In the genomic region with DNA sequence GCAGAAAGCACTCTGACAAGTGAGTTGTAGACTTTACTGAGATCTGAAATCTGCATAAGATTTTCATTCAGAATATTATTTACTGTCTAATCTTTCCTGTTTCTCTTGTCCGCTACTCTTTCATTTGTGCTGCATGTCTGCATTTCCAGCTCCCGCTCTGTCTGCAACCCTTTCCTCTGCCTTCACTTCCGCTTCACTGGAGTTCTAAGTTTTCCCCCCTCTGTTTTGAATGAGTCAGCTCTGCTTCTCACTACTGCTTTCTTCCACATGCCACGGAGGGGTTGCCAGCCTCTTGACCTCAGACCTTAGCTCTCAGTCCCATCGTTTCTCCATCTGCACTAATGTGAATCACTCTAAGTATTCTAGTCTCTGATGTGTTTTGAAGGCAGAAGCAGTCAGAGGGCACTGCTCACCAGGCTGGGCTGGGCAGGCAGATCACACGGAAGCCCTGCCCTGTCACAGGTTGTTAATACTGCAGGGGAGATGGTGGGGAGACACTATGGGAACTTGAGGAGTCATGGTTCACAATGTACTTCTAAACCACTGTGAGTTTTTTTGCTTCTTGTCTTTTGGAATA, we compare ENCODE assay signal across 5 cellular contexts. TPM values are rescaled to one million over a fixed set of nuclear protein-coding genes. Genes with fewer than 3 reads are reported as not detected.
"Had no signal": no experiment of that assay in that cellular context is flagged by ENCODE, and none has a peak within 500 bp of the region (broad histone marks: within the 10 kb centered on the region; RNA-seq: fewer than 3 reads in every experiment).

No MANE protein-coding gene starts in this region.

RNA-seq across cellular contexts. Expression of a gene that starts 24.3 kb away (rescaled TPM):
- total RNA-seq: HT-29 had no signal
- polyA plus RNA-seq: IgD-negative memory B cell had no signal

RNA-seq across cellular contexts. Expression of a gene that starts 27.6 kb away (rescaled TPM):
- total RNA-seq: GM23338, H1, H9, HT-29 had no signal
- polyA plus RNA-seq: GM23338, H1 had no signal
